Comparison of ENCODE assay signal across 8 cellular contexts in the genomic region with DNA sequence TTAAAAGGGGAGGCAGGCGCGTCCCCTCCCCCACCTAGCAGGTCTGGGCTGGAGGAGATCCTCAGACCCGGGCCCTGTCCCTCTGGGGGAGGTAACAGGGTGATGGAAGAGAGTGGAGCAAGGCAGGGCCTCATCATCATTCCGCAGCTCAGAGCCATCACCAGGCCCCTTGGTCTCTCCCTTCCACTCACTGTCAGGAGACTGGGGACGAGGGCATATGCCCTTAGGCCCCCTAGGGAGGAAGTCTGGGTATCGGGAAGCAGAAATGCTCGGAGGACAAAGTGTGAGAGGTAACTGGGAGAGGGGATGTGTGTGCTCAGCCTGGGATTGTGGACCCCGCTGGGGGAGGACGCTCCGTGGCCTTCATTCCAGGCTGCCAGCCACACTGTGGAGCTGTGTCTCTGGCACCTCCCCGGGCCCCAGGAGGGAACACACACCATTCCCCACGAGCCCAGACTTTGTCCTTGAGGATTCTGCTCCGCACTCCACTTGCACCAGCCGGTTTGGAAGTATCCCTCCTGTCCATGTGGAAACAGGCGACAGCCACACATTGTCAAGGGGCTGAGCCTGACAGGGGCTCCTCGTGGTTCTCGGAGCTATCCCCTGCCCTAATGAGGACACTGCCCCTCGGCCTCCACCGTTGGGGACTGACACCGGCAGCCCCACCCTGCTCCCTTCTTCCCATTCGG. TPM values are rescaled to one million over a fixed set of nuclear protein-coding genes. Genes with fewer than 3 reads are reported as not detected.
DNase-seq lines count a peak whose midpoint lies in the region; ATAC-seq, FAIRE-seq and TF ChIP-seq lines count a peak whose summit lies in the region.

No MANE protein-coding gene starts in this region.

- H3K4me1 ChIP-seq in HUES64 (ENCODE audit: insufficient read depth, low read length) (peaks cover 14% of the 10 kb centered on the region), mesendoderm (ENCODE audit: control insufficient read depth, low read depth, low read length) (no peaks in the 10 kb centered on the region)

- no peaks in the 10 kb centered on the region for H3K9me3 ChIP-seq in HUES64 (ENCODE audit: insufficient read depth, low read depth, low read length)

- H2BK120ac ChIP-seq in mesendoderm (ENCODE audit: low read depth, low read length), result no peak overlapping the region

- peak overlapping the region; percentile 65 for H3K9ac ChIP-seq in HUES64 (ENCODE audit: low read depth, low read length)
- peak overlapping the region; percentile 65 for H3K9ac ChIP-seq in mesendoderm (ENCODE audit: low read length)

- H4K5ac ChIP-seq in mesendoderm (ENCODE audit: low read length), result no peak overlapping the region

- no peak overlapping the region for H2BK15ac ChIP-seq in mesendoderm (replicated peaks; ENCODE audit: low read depth)

- POLR2A ChIA-PET in BJ (lab: Charles Lee), result no interaction called here

- H3K79me1 ChIP-seq in mesendoderm (ENCODE audit: low read length), result no peaks in the 10 kb centered on the region

- no peaks in the 10 kb centered on the region for H3K79me2 ChIP-seq in mesendoderm (ENCODE audit: control insufficient read depth, insufficient read depth, low read length)

- no peak overlapping the region for H3K18ac ChIP-seq in mesendoderm (ENCODE audit: low read length)

- H3K56ac ChIP-seq in mesendoderm (ENCODE audit: low read length), result peak overlapping the region; percentile 68

- no peak overlapping the region for H4K8ac ChIP-seq in mesendoderm (ENCODE audit: low read depth, low read length)

- CTCF ChIA-PET in BJ (lab: Yijun Ruan, JAX), result interaction anchor here (0.8 to 2.8 kb wide), 4 partner anchors 10 to 64 kb away, joined by 3 to 16 read pairs (median 4); a partner anchor contains a TSS

- H3K27me3 ChIP-seq in BJ (ENCODE audit: control insufficient read depth, insufficient read depth, low read length), result no peaks in the 10 kb centered on the region
- H3K27me3 ChIP-seq in HUES64 (ENCODE audit: insufficient read depth, low read length), result no peaks in the 10 kb centered on the region
- H3K27me3 ChIP-seq in bronchial epithelial cell (ENCODE audit: control insufficient read depth, insufficient read depth, low read length), result no peaks in the 10 kb centered on the region
- no peaks in the 10 kb centered on the region for H3K27me3 ChIP-seq in mesendoderm (ENCODE audit: insufficient read depth, low read length, poor library complexity)

- 34% methylated on average over 20 of the region's 21 CpGs for WGBS in HUES64
- no CpG with 5 or more reads among the region's 21 CpGs for WGBS in mesendoderm (ENCODE audit: extremely low coverage, insufficient coverage, low lambda C conversion rate)

- DNase-seq in BJ (ENCODE audit: low read depth) (no peak), bronchial epithelial cell (ENCODE audit: low read depth) (no peak), mesendoderm (peak; percentile 48), left lobe of liver (ENCODE audit: low spot score) (no peak), NCI-H226 (no peak)

- no peak overlapping the region for H3K27ac ChIP-seq in HUES64 (ENCODE audit: low read depth, low read length)
- no peak overlapping the region for H3K27ac ChIP-seq in mesendoderm (ENCODE audit: low read depth, low read length)

- no peak for TF ChIP-seq CTCF in BJ (IDR thresholded peaks at IDR 0.05; ENCODE audit: insufficient read depth, low read depth, low read length)
- no peak for TF ChIP-seq CTCF in bronchial epithelial cell (IDR thresholded peaks at IDR 0.05; ENCODE audit: insufficient read depth, low read length, severe bottlenecking)

- no peak overlapping the region for H3K23ac ChIP-seq in mesendoderm (ENCODE audit: low read length)

- no peak overlapping the region for H2AK5ac ChIP-seq in mesendoderm (ENCODE audit: low read length)

- ATAC-seq in HG02870 (IDR thresholded peaks at IDR 0.05; ENCODE audit: unreplicated experiment) (no peak), left lobe of liver (no peak), GM19467 (IDR thresholded peaks at IDR 0.05; ENCODE audit: unreplicated experiment) (no peak)

- H3K4me2 ChIP-seq in mesendoderm (ENCODE audit: low read length), result peak overlapping the region; percentile 65

- H3K4me3 ChIP-seq in BJ (ENCODE audit: low read depth, low read length) (peak overlapping the region; percentile 57), HUES64 (ENCODE audit: low read length) (peak overlapping the region; percentile 78), bronchial epithelial cell (ENCODE audit: low read depth, low read length) (peak overlapping the region; percentile 30), mesendoderm (ENCODE audit: low read length) (peak overlapping the region; percentile 15)

- no peak overlapping the region for H3K4ac ChIP-seq in mesendoderm (ENCODE audit: low read depth, low read length)

- H3K36me3 ChIP-seq in BJ (ENCODE audit: control insufficient read depth, insufficient read depth, low read length), result peaks cover 7% of the 10 kb centered on the region
- H3K36me3 ChIP-seq in HUES64 (ENCODE audit: insufficient read depth, low read length), result peaks cover 20% of the 10 kb centered on the region
- H3K36me3 ChIP-seq in bronchial epithelial cell (ENCODE audit: control insufficient read depth, insufficient read depth, low read length), result peaks cover 4% of the 10 kb centered on the region
- H3K36me3 ChIP-seq in mesendoderm (ENCODE audit: control insufficient read depth, insufficient read depth, low read length), result peaks cover 10% of the 10 kb centered on the region

- FAIRE-seq in bronchial epithelial cell (lab: Jason Lieb, UNC), result no peak

- no peak overlapping the region for H2BK5ac ChIP-seq in mesendoderm (ENCODE audit: low read length)

RNA-seq across cellular contexts. Expression of a gene that starts 0.8 kb away (rescaled TPM):
- polyA plus RNA-seq in BJ (2011; rRNA removed), result 12.0 and 14.0 TPM in 2 replicates
- 12.5 and 15.6 TPM in 2 replicates for polyA minus RNA-seq in BJ (2011; rRNA and poly(A)+ RNA removed)
- 24.9 TPM for polyA plus RNA-seq in HUES64 (2013, experiment 1 of 2)
- polyA plus RNA-seq in HUES64 (2013, experiment 2 of 2), result 31.8 TPM
- total RNA-seq in bronchial epithelial cell (2.4 and 4.5 TPM in 2 replicates), left lobe of liver (not detected)
- polyA plus RNA-seq in mesendoderm (2013, experiment 1 of 2), result 8.2 TPM
- polyA plus RNA-seq in mesendoderm (2013, experiment 2 of 2), result 8.7 TPM

RNA-seq across cellular contexts. Expression of a gene that starts 25.6 kb away (rescaled TPM):
- 4.7 and 5.4 TPM in 2 replicates for polyA plus RNA-seq in BJ (2011; rRNA removed)
- polyA minus RNA-seq in BJ (2011; rRNA and poly(A)+ RNA removed), result 8.9 and 12.4 TPM in 2 replicates
- 10.5 TPM for polyA plus RNA-seq in HUES64 (2013, experiment 1 of 2)
- 7.4 TPM for polyA plus RNA-seq in HUES64 (2013, experiment 2 of 2)
- total RNA-seq in bronchial epithelial cell (6.1 and 9.0 TPM in 2 replicates), left lobe of liver (12.1 TPM)
- 16.0 TPM for polyA plus RNA-seq in mesendoderm (2013, experiment 1 of 2)
- polyA plus RNA-seq in mesendoderm (2013, experiment 2 of 2), result 14.8 TPM

Comparison
In these comparisons a context has a peak if more than half of its experiments do, and no peak if none do; other contexts are left out.
1. H3K4me3 ChIP-seq: peak in every context shown above with its lines; median percentile 78 in HUES64; 57 in BJ; 30 in bronchial epithelial cell; 15 in mesendoderm.